Comparison of ENCODE assay signal across 21 cellular contexts in genomic region chr2:126678278-126679073, GRCh38. TPM values are rescaled to one million over a fixed set of nuclear protein-coding genes. Genes with fewer than 3 reads are reported as not detected.
DNase-seq lines count a peak whose midpoint lies in the region; ATAC-seq, FAIRE-seq and TF ChIP-seq lines count a peak whose summit lies in the region.
"Had no signal": no experiment of that assay in that cellular context is flagged by ENCODE, and none has a peak within 500 bp of the region (broad histone marks: within the 10 kb centered on the region; RNA-seq: fewer than 3 reads in every experiment).

No MANE protein-coding gene starts in this region.

- no peak overlapping the region for H2AFZ ChIP-seq in osteoblast (ENCODE audit: low read length)

- H3K4me1 ChIP-seq in testis: no peaks in the 10 kb centered on the region
- no peaks in the 10 kb centered on the region for H3K4me1 ChIP-seq in osteoblast (ENCODE audit: insufficient read depth, low read length)

- 49 to 55% methylated on average over 12 to 13 of the region's 13 CpGs for WGBS in testis, 2 donors

- H3K4me3 Mint-ChIP-seq in natural killer cell: no peak overlapping the region
- H3K4me3 Mint-ChIP-seq in natural killer cell treated with Interleukin-12 subunit alpha and Interleukin-12 subunit beta and Interleukin-15 and Interleukin-18, amount 100 ng/mL, for 72 hours: no peak overlapping the region
- no peak overlapping the region for H3K4me3 Mint-ChIP-seq in activated T-helper 1 cell treated with anti-CD3 and anti-CD28 coated beads, Interleukin-12 subunit alpha, Interleukin-12 subunit beta, Interleukin-2, Interleukin-4 antibody, amounts not matched to agents 30 ng/mL and 10 ng/mL and 1 ng/mL, durations not matched to agents 14 hours and 24 hours and 36 hours
- H3K4me3 Mint-ChIP-seq: B cell, H9 had no signal

- H4K20me1 ChIP-seq in osteoblast (ENCODE audit: insufficient read depth, low read length): no peaks in the 10 kb centered on the region

- TF ChIP-seq CTCF in natural killer cell (IDR thresholded peaks at IDR 0.05) (no peak), testis (IDR thresholded peaks at IDR 0.05) (no peak), osteoblast (IDR thresholded peaks at IDR 0.05; ENCODE audit: extremely low read depth, low read depth, low read length) (no peak)

- peaks cover 29 to 51% of the 10 kb centered on the region in 2 donors for H3K4me1 Mint-ChIP-seq in natural killer cell
- peaks cover 22 to 32% of the 10 kb centered on the region in 2 donors for H3K4me1 Mint-ChIP-seq in natural killer cell treated with Interleukin-12 subunit alpha and Interleukin-12 subunit beta and Interleukin-15 and Interleukin-18, amount 100 ng/mL, for 72 hours (ENCODE audit: low read depth in 2 of 2)
- peaks cover 25% of the 10 kb centered on the region for H3K4me1 Mint-ChIP-seq in activated T-helper 1 cell treated with anti-CD3 and anti-CD28 coated beads, Interleukin-12 subunit alpha, Interleukin-12 subunit beta, Interleukin-2, Interleukin-4 antibody, amounts not matched to agents 30 ng/mL and 10 ng/mL and 1 ng/mL, durations not matched to agents 14 hours and 24 hours and 36 hours (ENCODE audit: low read depth)
- H3K4me1 Mint-ChIP-seq: H9 had no signal

- no peak for DNase-seq in natural killer cell
- DNase-seq in natural killer cell treated with Interleukin-12 subunit alpha and Interleukin-12 subunit beta and Interleukin-15 and Interleukin-18, amount 100 ng/mL, for 72 hours (ENCODE audit: low spot score): no peak
- no peak for DNase-seq in activated T-helper 1 cell treated with anti-CD3 and anti-CD28 coated beads, Interleukin-12 subunit alpha, Interleukin-12 subunit beta, Interleukin-2, Interleukin-4 antibody, amounts not matched to agents 30 ng/mL and 10 ng/mL and 1 ng/mL, durations not matched to agents 14 hours and 24 hours and 36 hours (ENCODE audit: low spot score)
- no peak for DNase-seq in left cardiac atrium
- peak; percentile 25 for DNase-seq in testis
- DNase-seq in GM19239 (ENCODE audit: insufficient read length, low spot score): no peak
- no peak for DNase-seq in activated gamma-delta T cell (lab: John Stamatoyannopoulos, UW)
- DNase-seq in osteoblast (ENCODE audit: insufficient read length, low spot score, missing footprints): no peak
- DNase-seq: activated CD4-positive, alpha-beta T cell treated with anti-CD3 and anti-CD28 coated beads, Interleukin-2, amount 50 U/mL, for 1 hour; EL; foreskin melanocyte; H9; kidney glomerular epithelial cell; MG63; NCI-H1436; NCI-H524 treated with DMSO at 0.1 percent for 48 hours; stimulated activated CD4-positive, alpha-beta T cell treated with anti-CD3 and anti-CD28 coated beads, Interleukin-4, amount 100 ng/mL, for 4 hours had no signal

- H3K4me2 ChIP-seq in osteoblast (ENCODE audit: insufficient read depth, low read length): no peak overlapping the region

- H3K4me3 ChIP-seq in testis (no peak overlapping the region), osteoblast (ENCODE audit: insufficient read depth, low read length) (no peak overlapping the region)
- H3K4me3 ChIP-seq: MG63 had no signal

- H3K9me3 ChIP-seq in testis (no peaks in the 10 kb centered on the region), osteoblast (ENCODE audit: low read depth, low read length) (no peaks in the 10 kb centered on the region)

- ATAC-seq in natural killer cell (no peak), left cardiac atrium (peak; percentile 29 to 38)
- no peak for ATAC-seq in natural killer cell treated with Interleukin-12 subunit alpha and Interleukin-12 subunit beta and Interleukin-15 and Interleukin-18, amount 100 ng/mL, for 72 hours

- H3K27ac ChIP-seq in testis (no peak overlapping the region), osteoblast (ENCODE audit: low read depth, low read length) (no peak overlapping the region)
- H3K27ac ChIP-seq: epithelial cell of prostate had no signal

- peaks cover 10% of the 10 kb centered on the region for H3K36me3 Mint-ChIP-seq in natural killer cell
- peaks cover 15% of the 10 kb centered on the region for H3K36me3 Mint-ChIP-seq in natural killer cell treated with Interleukin-12 subunit alpha and Interleukin-12 subunit beta and Interleukin-15 and Interleukin-18, amount 100 ng/mL, for 72 hours
- peaks cover 48% of the 10 kb centered on the region for H3K36me3 Mint-ChIP-seq in activated T-helper 1 cell treated with anti-CD3 and anti-CD28 coated beads, Interleukin-12 subunit alpha, Interleukin-12 subunit beta, Interleukin-2, Interleukin-4 antibody, amounts not matched to agents 30 ng/mL and 10 ng/mL and 1 ng/mL, durations not matched to agents 14 hours and 24 hours and 36 hours (ENCODE audit: low read depth)

- H3K27me3 Mint-ChIP-seq in natural killer cell (ENCODE audit: low read depth in 2 of 2): no peaks in the 10 kb centered on the region
- H3K27me3 Mint-ChIP-seq in natural killer cell treated with Interleukin-12 subunit alpha and Interleukin-12 subunit beta and Interleukin-15 and Interleukin-18, amount 100 ng/mL, for 72 hours: no peaks in the 10 kb centered on the region
- H3K27me3 Mint-ChIP-seq in activated T-helper 1 cell treated with anti-CD3 and anti-CD28 coated beads, Interleukin-12 subunit alpha, Interleukin-12 subunit beta, Interleukin-2, Interleukin-4 antibody, amounts not matched to agents 30 ng/mL and 10 ng/mL and 1 ng/mL, durations not matched to agents 14 hours and 24 hours and 36 hours (ENCODE audit: insufficient read depth): no peaks in the 10 kb centered on the region
- H3K27me3 Mint-ChIP-seq: B cell had no signal

- H3K36me3 ChIP-seq in testis (ENCODE audit: low read depth, missing control alignments): no peaks in the 10 kb centered on the region
- H3K36me3 ChIP-seq in osteoblast (ENCODE audit: insufficient read depth, low read length): no peaks in the 10 kb centered on the region
- H3K36me3 ChIP-seq: MG63 had no signal

- no peak for TF ChIP-seq POLR2A in testis (IDR thresholded peaks at IDR 0.05)

- intact Hi-C loops in natural killer cell (cut with micrococcal nuclease) (no loop called here), left cardiac atrium (cut with DNase I) (no loop called here), testis (cut with DNase I; ENCODE audit: low total_unique reads) (no loop called here)
- intact Hi-C loops in activated T-helper 1 cell treated with anti-CD3 and anti-CD28 coated beads, Interleukin-12 subunit alpha, Interleukin-12 subunit beta, Interleukin-2, Interleukin-4 antibody, amounts not matched to agents 30 ng/mL and 10 ng/mL and 1 ng/mL, durations not matched to agents 14 hours and 24 hours and 36 hours (cut with micrococcal nuclease): no loop called here

- peak overlapping the region; percentile 74 to 78 for H3K27ac Mint-ChIP-seq in natural killer cell
- peak overlapping the region in 1 of 2 donors; percentile 72 for H3K27ac Mint-ChIP-seq in natural killer cell treated with Interleukin-12 subunit alpha and Interleukin-12 subunit beta and Interleukin-15 and Interleukin-18, amount 100 ng/mL, for 72 hours
- peak overlapping the region; percentile 49 for H3K27ac Mint-ChIP-seq in activated T-helper 1 cell treated with anti-CD3 and anti-CD28 coated beads, Interleukin-12 subunit alpha, Interleukin-12 subunit beta, Interleukin-2, Interleukin-4 antibody, amounts not matched to agents 30 ng/mL and 10 ng/mL and 1 ng/mL, durations not matched to agents 14 hours and 24 hours and 36 hours
- H3K27ac Mint-ChIP-seq: B cell had no signal

- peaks cover 2 to 7% of the 10 kb centered on the region in 2 donors for H3K9me3 Mint-ChIP-seq in natural killer cell
- H3K9me3 Mint-ChIP-seq in natural killer cell treated with Interleukin-12 subunit alpha and Interleukin-12 subunit beta and Interleukin-15 and Interleukin-18, amount 100 ng/mL, for 72 hours: peaks cover 4% of the 10 kb centered on the region
- peaks cover 19% of the 10 kb centered on the region for H3K9me3 Mint-ChIP-seq in activated T-helper 1 cell treated with anti-CD3 and anti-CD28 coated beads, Interleukin-12 subunit alpha, Interleukin-12 subunit beta, Interleukin-2, Interleukin-4 antibody, amounts not matched to agents 30 ng/mL and 10 ng/mL and 1 ng/mL, durations not matched to agents 14 hours and 24 hours and 36 hours

- H3K79me2 ChIP-seq in osteoblast (ENCODE audit: insufficient read depth, low read length): peaks cover 2% of the 10 kb centered on the region

- H3K27me3 ChIP-seq in testis (no peaks in the 10 kb centered on the region), osteoblast (ENCODE audit: insufficient read depth, low read length) (no peaks in the 10 kb centered on the region)
- H3K27me3 ChIP-seq: MG63 had no signal

- no peak for FAIRE-seq in GM19239 (lab: Jason Lieb, UNC)
- FAIRE-seq: D721Med, urothelium cell line had no signal

RNA-seq across cellular contexts. Expression of gene GYPC, which starts 22.5 kb away (rescaled TPM):
- 10 to 100 TPM; 74.2 to 92.3 (median 78.7) TPM for total RNA-seq in natural killer cell
- 10 to 100 TPM; 44.2 to 56.9 TPM for total RNA-seq in natural killer cell treated with Interleukin-12 subunit alpha and Interleukin-12 subunit beta and Interleukin-15 and Interleukin-18, amount 100 ng/mL, for 72 hours
- 125 and 130 TPM in 2 replicates for total RNA-seq in activated T-helper 1 cell treated with anti-CD3 and anti-CD28 coated beads, Interleukin-12 subunit alpha, Interleukin-12 subunit beta, Interleukin-2, Interleukin-4 antibody, amounts not matched to agents 30 ng/mL and 10 ng/mL and 1 ng/mL, durations not matched to agents 14 hours and 24 hours and 36 hours
- total RNA-seq in left cardiac atrium: 10 to 100 TPM; 77.1 to 86.8 TPM
- total RNA-seq in testis: 10 to 100 TPM in 1 of 2 donors, 1 to 10 TPM in 1; 9.9 to 15.5 TPM
- polyA plus RNA-seq in testis (ENCODE audit: insufficient read depth, low read depth, low replicate concordance): 40.2 TPM
- 101 TPM in 2 replicates for total RNA-seq in osteoblast

Comparison
In these comparisons a context has a peak if more than half of its experiments do, and no peak if none do; other contexts are left out.
1. ATAC-seq: peak in left cardiac atrium (2 of 2); none in natural killer cell (0 of 3) and natural killer cell treated with Interleukin-12 subunit alpha and Interleukin-12 subunit beta and Interleukin-15 and Interleukin-18, amount 100 ng/mL, for 72 hours (0 of 2).